In the genomic region with DNA sequence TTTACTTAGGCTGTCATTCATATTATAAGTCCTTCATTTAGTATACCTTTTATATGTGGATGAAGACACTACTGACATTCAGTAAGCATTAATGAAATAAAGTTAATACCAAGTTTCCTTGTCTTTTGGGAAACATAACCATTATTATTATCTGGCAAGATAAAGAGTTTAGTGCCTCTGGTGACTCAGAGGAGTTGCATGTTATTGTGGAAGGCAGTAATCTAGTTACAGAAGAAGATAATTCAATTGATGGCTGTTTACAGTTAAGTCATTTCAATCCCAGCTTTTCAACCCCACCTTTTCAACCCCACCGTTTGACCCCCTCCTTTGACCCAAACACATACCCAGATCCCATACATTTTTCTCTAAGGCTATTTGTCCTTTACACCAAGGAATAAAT, we compare ENCODE assay signal across 13 cellular contexts.
DNase-seq lines count a peak whose midpoint lies in the region; ATAC-seq and TF ChIP-seq lines count a peak whose summit lies in the region.
"Had no signal": no experiment of that assay in that cellular context is flagged by ENCODE, and none has a peak within 500 bp of the region (broad histone marks: within the 10 kb centered on the region; RNA-seq: fewer than 3 reads in every experiment).

No MANE protein-coding gene starts in this region.

- WGBS in esophagus squamous epithelium, 2 donors = 44 to 63% methylated on average over 1 of the region's 1 CpG

- peak; percentile 11 for DNase-seq in GM03348 (ENCODE audit: low spot score)
- peak; percentile 72 for DNase-seq in NCI-H82 (lab: John Stamatoyannopoulos, UW)
- peak; percentile 24 for DNase-seq in fibroblast of the aortic adventitia (ENCODE audit: low read depth)
- DNase-seq in esophagus squamous epithelium (lab: John Stamatoyannopoulos, UW) = no peak
- DNase-seq in naive thymus-derived CD8-positive, alpha-beta T cell = no peak
- no peak for DNase-seq in activated T-cell treated with anti-CD3 and anti-CD28 coated beads, Interleukin-2, amount 50 U/mL, for 1 hour
- DNase-seq: CD4-positive, CD25-positive, alpha-beta regulatory T cell; GOT3; H9 had no signal

- no peaks in the 10 kb centered on the region for H3K27me3 ChIP-seq in esophagus squamous epithelium

- H3K9me3 Mint-ChIP-seq in naive thymus-derived CD8-positive, alpha-beta T cell = peaks cover 0 to 20% (median 0%) of the 10 kb centered on the region in 9 donors

- no peaks in the 10 kb centered on the region for H3K9me3 ChIP-seq in esophagus squamous epithelium
- H3K9me3 ChIP-seq: A549 had no signal

- no peak overlapping the region for H3K27ac ChIP-seq in esophagus squamous epithelium
- H3K27ac ChIP-seq: A549; BLaER1 treated with 17β-estradiol and CSF1 and Interleukin-3, amounts not matched to agents 10 nM and 100 nM had no signal

- H3K36me3 ChIP-seq in esophagus squamous epithelium = no peaks in the 10 kb centered on the region
- H3K36me3 ChIP-seq: BLaER1 treated with 17β-estradiol and CSF1 and Interleukin-3, amounts not matched to agents 10 nM and 100 nM had no signal

- no peaks in the 10 kb centered on the region for H3K4me1 Mint-ChIP-seq in naive thymus-derived CD8-positive, alpha-beta T cell
- H3K4me1 Mint-ChIP-seq: CD4-positive, CD25-positive, alpha-beta regulatory T cell; H9 had no signal

- H3K27ac Mint-ChIP-seq in naive thymus-derived CD8-positive, alpha-beta T cell = no peak overlapping the region
- H3K27ac Mint-ChIP-seq: CD4-positive, CD25-positive, alpha-beta regulatory T cell; H9 had no signal

- no peaks in the 10 kb centered on the region for H3K27me3 Mint-ChIP-seq in naive thymus-derived CD8-positive, alpha-beta T cell
- H3K27me3 Mint-ChIP-seq: CD4-positive, CD25-positive, alpha-beta regulatory T cell had no signal

- no peak overlapping the region for H3K4me3 Mint-ChIP-seq in naive thymus-derived CD8-positive, alpha-beta T cell
- H3K4me3 Mint-ChIP-seq: CD4-positive, CD25-positive, alpha-beta regulatory T cell; H9 had no signal

- no peaks in the 10 kb centered on the region for H3K4me1 ChIP-seq in esophagus squamous epithelium
- H3K4me1 ChIP-seq: A549; BLaER1 treated with 17β-estradiol and CSF1 and Interleukin-3, amounts not matched to agents 10 nM and 100 nM had no signal

- TF ChIP-seq POLR2A in GM18505 (IDR thresholded peaks at IDR 0.05; ENCODE audit: borderline replicate concordance, extremely low read depth, insufficient read depth, insufficient read length) (no peak), esophagus squamous epithelium (IDR thresholded peaks at IDR 0.05) (no peak)

- no peak for ATAC-seq in GM18505 (IDR thresholded peaks at IDR 0.05; ENCODE audit: unreplicated experiment)
- no peak for ATAC-seq in naive thymus-derived CD8-positive, alpha-beta T cell
- ATAC-seq: A549, HepG2 had no signal

- intact Hi-C loops in esophagus squamous epithelium (cut with DNase I) = no loop called here

- no peak overlapping the region for H3K4me3 ChIP-seq in fibroblast of the aortic adventitia (ENCODE audit: low read depth, low read length)
- H3K4me3 ChIP-seq in esophagus squamous epithelium = no peak overlapping the region
- H3K4me3 ChIP-seq: A549; BLaER1 treated with 17β-estradiol and CSF1 and Interleukin-3, amounts not matched to agents 10 nM and 100 nM had no signal

- H3K36me3 Mint-ChIP-seq in naive thymus-derived CD8-positive, alpha-beta T cell = no peaks in the 10 kb centered on the region
- H3K36me3 Mint-ChIP-seq: CD4-positive, CD25-positive, alpha-beta regulatory T cell had no signal

- POLR2A ChIA-PET in naive thymus-derived CD8-positive, alpha-beta T cell (lab: Charles Lee) = no interaction called here

- TF ChIP-seq CTCF in fibroblast of the aortic adventitia (IDR thresholded peaks at IDR 0.05; ENCODE audit: insufficient read depth, low read length) (no peak), esophagus squamous epithelium (IDR thresholded peaks at IDR 0.05) (no peak)

Comparison
In these comparisons a context has a peak if more than half of its experiments do, and no peak if none do; other contexts are left out.
1. DNase-seq: peak in GM03348 (single experiment), NCI-H82 (single experiment) and fibroblast of the aortic adventitia (single experiment); none in esophagus squamous epithelium (single experiment), naive thymus-derived CD8-positive, alpha-beta T cell (0 of 10) and activated T-cell treated with anti-CD3 and anti-CD28 coated beads, Interleukin-2, amount 50 U/mL, for 1 hour (single experiment).